ENCODE assay signal across 9 cellular contexts in genomic region chr17:38353668-38354067, GRCh38. TPM values are rescaled to one million over a fixed set of nuclear protein-coding genes. Genes with fewer than 3 reads are reported as not detected.
DNase-seq lines count a peak whose midpoint lies in the region; ATAC-seq and TF ChIP-seq lines count a peak whose summit lies in the region.
"Had no signal": no experiment of that assay in that cellular context is flagged by ENCODE, and none has a peak within 500 bp of the region (broad histone marks: within the 10 kb centered on the region; RNA-seq: fewer than 3 reads in every experiment).

No MANE protein-coding gene starts in this region.

- H3K27me3 Mint-ChIP-seq in activated naive CD4-positive, alpha-beta T cell treated with anti-CD3 and anti-CD28 coated beads, Interleukin-2, amount 50 U/mL, for 24 hours = no peaks in the 10 kb centered on the region
- no peaks in the 10 kb centered on the region for H3K27me3 Mint-ChIP-seq in activated T-helper 17 cell treated with anti-CD3 and anti-CD28 coated beads, Interleukin-2, amount 50 U/mL, for 72 hours
- H3K27me3 Mint-ChIP-seq in type B pancreatic cell = no peaks in the 10 kb centered on the region

- H3K4me1 Mint-ChIP-seq in activated naive CD4-positive, alpha-beta T cell treated with anti-CD3 and anti-CD28 coated beads, Interleukin-2, amount 50 U/mL, for 24 hours = peaks cover 63% of the 10 kb centered on the region
- peaks cover 37% of the 10 kb centered on the region for H3K4me1 Mint-ChIP-seq in activated T-helper 17 cell treated with anti-CD3 and anti-CD28 coated beads, Interleukin-2, amount 50 U/mL, for 72 hours
- peaks cover 51% of the 10 kb centered on the region for H3K4me1 Mint-ChIP-seq in type B pancreatic cell (ENCODE audit: unreplicated experiment)

- no peak for ATAC-seq in activated T-helper 17 cell treated with anti-CD3 and anti-CD28 coated beads, Interleukin-2, amount 50 U/mL, for 72 hours (replicated peaks)
- ATAC-seq in lower lobe of right lung (no peak), HG03571 (IDR thresholded peaks at IDR 0.05; ENCODE audit: unreplicated experiment) (no peak), HG02852 (IDR thresholded peaks at IDR 0.05; ENCODE audit: unreplicated experiment) (no peak)

- peak overlapping the region; percentile 86 for H3K4me3 ChIP-seq in lower lobe of right lung

- H3K4me3 Mint-ChIP-seq in activated naive CD4-positive, alpha-beta T cell treated with anti-CD3 and anti-CD28 coated beads, Interleukin-2, amount 50 U/mL, for 24 hours = peak overlapping the region; percentile 52
- H3K4me3 Mint-ChIP-seq in activated T-helper 17 cell treated with anti-CD3 and anti-CD28 coated beads, Interleukin-2, amount 50 U/mL, for 72 hours = peak overlapping the region; percentile 63
- H3K4me3 Mint-ChIP-seq in type B pancreatic cell = peak overlapping the region; percentile 87

- H3K36me3 ChIP-seq in lower lobe of right lung = no peaks in the 10 kb centered on the region

- TF ChIP-seq CTCF in lower lobe of right lung (IDR thresholded peaks at IDR 0.05) = no peak
- TF ChIP-seq CTCF in type B pancreatic cell (conservative IDR thresholded peaks at IDR 0.05) = no peak

- no peak for DNase-seq in activated naive CD4-positive, alpha-beta T cell (lab: John Stamatoyannopoulos, UW)
- DNase-seq in lower lobe of right lung (no peak), type B pancreatic cell (ENCODE audit: extremely low spot score, unreplicated experiment) (no peak)
- no peak for DNase-seq in stimulated activated CD8-positive, alpha-beta memory T cell treated with anti-CD3 and anti-CD28 coated beads, Interleukin-4, amount 100 ng/mL, for 48 hours
- DNase-seq: COR-L47 had no signal

- peak overlapping the region; percentile 4 for H3K27ac Mint-ChIP-seq in activated naive CD4-positive, alpha-beta T cell treated with anti-CD3 and anti-CD28 coated beads, Interleukin-2, amount 50 U/mL, for 24 hours
- no peak overlapping the region for H3K27ac Mint-ChIP-seq in activated T-helper 17 cell treated with anti-CD3 and anti-CD28 coated beads, Interleukin-2, amount 50 U/mL, for 72 hours
- H3K27ac Mint-ChIP-seq in type B pancreatic cell = no peak overlapping the region

- H3K36me3 Mint-ChIP-seq in activated naive CD4-positive, alpha-beta T cell treated with anti-CD3 and anti-CD28 coated beads, Interleukin-2, amount 50 U/mL, for 24 hours = no peaks in the 10 kb centered on the region
- H3K36me3 Mint-ChIP-seq in activated T-helper 17 cell treated with anti-CD3 and anti-CD28 coated beads, Interleukin-2, amount 50 U/mL, for 72 hours (ENCODE audit: low read depth) = no peaks in the 10 kb centered on the region
- H3K36me3 Mint-ChIP-seq in type B pancreatic cell = peaks cover 10% of the 10 kb centered on the region

- no peaks in the 10 kb centered on the region for H3K9me3 Mint-ChIP-seq in activated naive CD4-positive, alpha-beta T cell treated with anti-CD3 and anti-CD28 coated beads, Interleukin-2, amount 50 U/mL, for 24 hours
- H3K9me3 Mint-ChIP-seq in activated T-helper 17 cell treated with anti-CD3 and anti-CD28 coated beads, Interleukin-2, amount 50 U/mL, for 72 hours = no peaks in the 10 kb centered on the region
- no peaks in the 10 kb centered on the region for H3K9me3 Mint-ChIP-seq in type B pancreatic cell

- H3K9me3 ChIP-seq in lower lobe of right lung = no peaks in the 10 kb centered on the region

- H3K27me3 ChIP-seq in lower lobe of right lung (ENCODE audit: low read depth) = no peaks in the 10 kb centered on the region

- H3K27ac ChIP-seq in lower lobe of right lung = no peak overlapping the region

- intact Hi-C loops in lower lobe of right lung (cut with DNase I) = loop anchor here (10.0 kb wide), 1 partner anchor 51 kb away; no protein-coding TSS in a partner anchor

- peaks cover 30% of the 10 kb centered on the region for H3K4me1 ChIP-seq in lower lobe of right lung

RNA-seq across cellular contexts. Expression of gene SOCS7, which starts 2.0 kb away (rescaled TPM):
- 10 to 100 TPM; 20.8 to 24.4 TPM for total RNA-seq in activated T-helper 17 cell treated with anti-CD3 and anti-CD28 coated beads, Interleukin-2, amount 50 U/mL, for 72 hours
- total RNA-seq in lower lobe of right lung (23.0 TPM), type B pancreatic cell (ENCODE audit: low replicate concordance) (25.8 and 33.0 TPM in 2 replicates)

RNA-seq across cellular contexts. Expression of gene GPR179, which starts 9.9 kb away (rescaled TPM):
- total RNA-seq in activated T-helper 17 cell treated with anti-CD3 and anti-CD28 coated beads, Interleukin-2, amount 50 U/mL, for 72 hours = under 1 TPM in 1 of 2 donors, not detected in 1; 0.26 TPM
- total RNA-seq in lower lobe of right lung (0.15 TPM), type B pancreatic cell (ENCODE audit: low replicate concordance) (0.14 and 0.59 TPM in 2 replicates)

RNA-seq across cellular contexts. Expression of gene MRPL45, which starts 56.7 kb away (rescaled TPM):
- 10 to 100 TPM; 52.4 to 66.0 TPM for total RNA-seq in activated T-helper 17 cell treated with anti-CD3 and anti-CD28 coated beads, Interleukin-2, amount 50 U/mL, for 72 hours
- total RNA-seq in lower lobe of right lung (26.7 TPM), type B pancreatic cell (ENCODE audit: low replicate concordance) (37.3 and 47.1 TPM in 2 replicates)
